Comparison of ENCODE assay signal across 1 cellular context in the genomic region with DNA sequence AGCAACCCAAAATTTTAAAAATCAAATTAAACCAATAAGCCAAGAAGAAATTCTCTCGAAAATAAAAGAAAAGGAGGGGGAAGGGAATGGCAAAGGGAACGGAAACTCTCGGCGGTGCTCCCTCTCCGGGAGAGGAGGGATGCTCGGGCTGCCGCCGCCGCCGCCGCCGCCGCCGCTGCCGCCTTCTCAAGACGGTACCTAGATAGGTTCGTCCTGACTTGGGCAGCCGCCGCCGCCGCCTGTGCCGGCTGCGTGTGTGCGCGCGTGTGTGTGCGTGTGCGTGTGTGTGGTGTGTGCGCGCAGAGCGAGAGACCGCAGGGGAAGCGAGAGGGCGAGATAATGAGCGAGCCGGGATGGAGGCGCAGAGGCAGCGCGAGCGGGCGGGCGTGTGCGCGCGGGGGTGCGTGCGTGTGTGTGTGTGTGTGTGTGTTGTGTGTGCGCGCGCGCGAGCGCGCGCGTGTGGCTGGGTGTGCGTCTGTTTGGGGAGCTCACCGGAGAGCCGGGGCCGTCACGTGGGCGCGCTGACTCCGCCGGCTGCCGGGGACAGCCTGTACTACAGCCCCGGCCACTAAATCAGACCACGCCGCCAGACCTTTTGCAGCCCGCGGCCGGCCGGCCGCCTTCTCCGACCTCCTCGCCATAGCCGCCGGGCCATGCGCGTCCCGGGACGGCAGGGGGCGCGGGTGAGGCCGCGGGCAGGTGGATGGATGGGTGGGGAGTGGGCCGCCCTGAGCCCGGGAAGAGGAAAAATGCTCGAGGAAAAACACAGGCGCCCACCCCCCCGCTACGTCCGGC.
TF ChIP-seq lines count a peak whose summit lies in the region.

No MANE protein-coding gene starts in this region.

TF ChIP-seq in K562, 482 proteins besides CTCF, POLR2A, EP300 and RAD21 (continued from another document and continues in another):
- TF ChIP-seq, protein P1, sequence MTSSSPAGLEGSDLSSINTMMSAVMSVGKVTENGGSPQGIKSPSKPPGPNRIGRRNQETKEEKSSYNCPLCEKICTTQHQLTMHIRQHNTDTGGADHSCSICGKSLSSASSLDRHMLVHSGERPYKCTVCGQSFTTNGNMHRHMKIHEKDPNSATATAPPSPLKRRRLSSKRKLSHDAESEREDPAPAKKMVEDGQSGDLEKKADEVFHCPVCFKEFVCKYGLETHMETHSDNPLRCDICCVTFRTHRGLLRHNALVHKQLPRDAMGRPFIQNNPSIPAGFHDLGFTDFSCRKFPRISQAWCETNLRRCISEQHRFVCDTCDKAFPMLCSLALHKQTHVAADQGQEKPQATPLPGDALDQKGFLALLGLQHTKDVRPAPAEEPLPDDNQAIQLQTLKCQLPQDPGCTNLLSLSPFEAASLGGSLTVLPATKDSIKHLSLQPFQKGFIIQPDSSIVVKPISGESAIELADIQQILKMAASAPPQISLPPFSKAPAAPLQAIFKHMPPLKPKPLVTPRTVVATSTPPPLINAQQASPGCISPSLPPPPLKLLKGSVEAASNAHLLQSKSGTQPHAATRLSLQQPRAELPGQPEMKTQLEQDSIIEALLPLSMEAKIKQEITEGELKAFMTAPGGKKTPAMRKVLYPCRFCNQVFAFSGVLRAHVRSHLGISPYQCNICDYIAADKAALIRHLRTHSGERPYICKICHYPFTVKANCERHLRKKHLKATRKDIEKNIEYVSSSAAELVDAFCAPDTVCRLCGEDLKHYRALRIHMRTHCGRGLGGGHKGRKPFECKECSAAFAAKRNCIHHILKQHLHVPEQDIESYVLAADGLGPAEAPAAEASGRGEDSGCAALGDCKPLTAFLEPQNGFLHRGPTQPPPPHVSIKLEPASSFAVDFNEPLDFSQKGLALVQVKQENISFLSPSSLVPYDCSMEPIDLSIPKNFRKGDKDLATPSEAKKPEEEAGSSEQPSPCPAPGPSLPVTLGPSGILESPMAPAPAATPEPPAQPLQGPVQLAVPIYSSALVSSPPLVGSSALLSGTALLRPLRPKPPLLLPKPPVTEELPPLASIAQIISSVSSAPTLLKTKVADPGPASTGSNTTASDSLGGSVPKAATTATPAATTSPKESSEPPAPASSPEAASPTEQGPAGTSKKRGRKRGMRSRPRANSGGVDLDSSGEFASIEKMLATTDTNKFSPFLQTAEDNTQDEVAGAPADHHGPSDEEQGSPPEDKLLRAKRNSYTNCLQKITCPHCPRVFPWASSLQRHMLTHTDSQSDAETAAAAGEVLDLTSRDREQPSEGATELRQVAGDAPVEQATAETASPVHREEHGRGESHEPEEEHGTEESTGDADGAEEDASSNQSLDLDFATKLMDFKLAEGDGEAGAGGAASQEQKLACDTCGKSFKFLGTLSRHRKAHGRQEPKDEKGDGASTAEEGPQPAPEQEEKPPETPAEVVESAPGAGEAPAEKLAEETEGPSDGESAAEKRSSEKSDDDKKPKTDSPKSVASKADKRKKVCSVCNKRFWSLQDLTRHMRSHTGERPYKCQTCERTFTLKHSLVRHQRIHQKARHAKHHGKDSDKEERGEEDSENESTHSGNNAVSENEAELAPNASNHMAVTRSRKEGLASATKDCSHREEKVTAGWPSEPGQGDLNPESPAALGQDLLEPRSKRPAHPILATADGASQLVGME (CRISPR knock-in tag; IDR thresholded peaks at IDR 0.05) = no peak
- TF ChIP-seq SMARCB1 (IDR thresholded peaks at IDR 0.05; ENCODE audit: insufficient read length, low read depth) (no peak), BHLHE40 (IDR thresholded peaks at IDR 0.05; ENCODE audit: low read length) (0 out of 2 replicates have a peak, but pooled peaks have one; percentile 22), JUND (IDR thresholded peaks at IDR 0.05; ENCODE audit: borderline replicate concordance, low read depth, low read length) (no peak), JUND (tag; IDR thresholded peaks at IDR 0.05; ENCODE audit: borderline replicate concordance, low read depth, low read length) (no peak), CREB1 (IDR thresholded peaks at IDR 0.05) (no peak), CREB1 (CRISPR knock-in tag; IDR thresholded peaks at IDR 0.05) (0 out of 2 replicates have a peak, but pooled peaks have one; percentile 4), CBX1 (IDR thresholded peaks at IDR 0.05; ENCODE audit: low read depth) (no peak), PHF20 (IDR thresholded peaks at IDR 0.05; ENCODE audit: partially characterized antibody) (no peak), PTRF (tag; IDR thresholded peaks at IDR 0.05) (no peak), PCBP1 (IDR thresholded peaks at IDR 0.05; ENCODE audit: low read depth, low read length, poor library complexity, severe bottlenecking) (no peak), TFAP4 (CRISPR knock-in tag; IDR thresholded peaks at IDR 0.05; ENCODE audit: borderline replicate concordance) (0 out of 2 replicates have a peak, but pooled peaks have one; percentile 10), YY1 (IDR thresholded peaks at IDR 0.05; ENCODE audit: borderline replicate concordance in 1 of 3, control insufficient read depth in 1 of 3, extremely low read depth in 1 of 3, insufficient read depth in 3 of 3, insufficient read length in 1 of 3, insufficient replicate concordance in 2 of 3, low read depth in 1 of 3, low read length in 2 of 3) (peak in 2 of 3 experiments; percentile 19 to 38), CCNT2 (IDR thresholded peaks at IDR 0.05; ENCODE audit: borderline replicate concordance, extremely low read depth, insufficient read length, low read depth, low read length) (peak; percentile 25), RBM22 (IDR thresholded peaks at IDR 0.05; ENCODE audit: low read depth, low read length, poor library complexity, severe bottlenecking) (no peak), TAF9B (IDR thresholded peaks at IDR 0.05; ENCODE audit: partially characterized antibody) (no peak), TBL1XR1 (IDR thresholded peaks at IDR 0.05; ENCODE audit: low read length in 2 of 2) (no peak), ARNT (IDR thresholded peaks at IDR 0.05) (no peak), RAD51 (IDR thresholded peaks at IDR 0.05; ENCODE audit: borderline replicate concordance, low read depth) (peak; percentile 65; the same call in 1 of the 2 replicates), MAZ (CRISPR knock-in tag; conservative IDR thresholded peaks at IDR 0.05 in 1 of 2, IDR thresholded peaks at IDR 0.05 in 1 of 2) (peak in 1 of 2 experiments; percentile 28; a peak in 1 of 4 replicates), ESRRA (IDR thresholded peaks at IDR 0.05; ENCODE audit: borderline replicate concordance, low read depth) (no peak), SLC30A9 (CRISPR knock-in tag; IDR thresholded peaks at IDR 0.05) (no peak), MTA1 (IDR thresholded peaks at IDR 0.05; ENCODE audit: borderline replicate concordance) (no peak), MTA2 (IDR thresholded peaks at IDR 0.05; ENCODE audit: low read depth) (no peak)
- TF ChIP-seq, protein P2, sequence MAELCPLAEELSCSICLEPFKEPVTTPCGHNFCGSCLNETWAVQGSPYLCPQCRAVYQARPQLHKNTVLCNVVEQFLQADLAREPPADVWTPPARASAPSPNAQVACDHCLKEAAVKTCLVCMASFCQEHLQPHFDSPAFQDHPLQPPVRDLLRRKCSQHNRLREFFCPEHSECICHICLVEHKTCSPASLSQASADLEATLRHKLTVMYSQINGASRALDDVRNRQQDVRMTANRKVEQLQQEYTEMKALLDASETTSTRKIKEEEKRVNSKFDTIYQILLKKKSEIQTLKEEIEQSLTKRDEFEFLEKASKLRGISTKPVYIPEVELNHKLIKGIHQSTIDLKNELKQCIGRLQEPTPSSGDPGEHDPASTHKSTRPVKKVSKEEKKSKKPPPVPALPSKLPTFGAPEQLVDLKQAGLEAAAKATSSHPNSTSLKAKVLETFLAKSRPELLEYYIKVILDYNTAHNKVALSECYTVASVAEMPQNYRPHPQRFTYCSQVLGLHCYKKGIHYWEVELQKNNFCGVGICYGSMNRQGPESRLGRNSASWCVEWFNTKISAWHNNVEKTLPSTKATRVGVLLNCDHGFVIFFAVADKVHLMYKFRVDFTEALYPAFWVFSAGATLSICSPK (IDR thresholded peaks at IDR 0.05; ENCODE audit: borderline replicate concordance) = no peak
- TF ChIP-seq, protein P3, sequence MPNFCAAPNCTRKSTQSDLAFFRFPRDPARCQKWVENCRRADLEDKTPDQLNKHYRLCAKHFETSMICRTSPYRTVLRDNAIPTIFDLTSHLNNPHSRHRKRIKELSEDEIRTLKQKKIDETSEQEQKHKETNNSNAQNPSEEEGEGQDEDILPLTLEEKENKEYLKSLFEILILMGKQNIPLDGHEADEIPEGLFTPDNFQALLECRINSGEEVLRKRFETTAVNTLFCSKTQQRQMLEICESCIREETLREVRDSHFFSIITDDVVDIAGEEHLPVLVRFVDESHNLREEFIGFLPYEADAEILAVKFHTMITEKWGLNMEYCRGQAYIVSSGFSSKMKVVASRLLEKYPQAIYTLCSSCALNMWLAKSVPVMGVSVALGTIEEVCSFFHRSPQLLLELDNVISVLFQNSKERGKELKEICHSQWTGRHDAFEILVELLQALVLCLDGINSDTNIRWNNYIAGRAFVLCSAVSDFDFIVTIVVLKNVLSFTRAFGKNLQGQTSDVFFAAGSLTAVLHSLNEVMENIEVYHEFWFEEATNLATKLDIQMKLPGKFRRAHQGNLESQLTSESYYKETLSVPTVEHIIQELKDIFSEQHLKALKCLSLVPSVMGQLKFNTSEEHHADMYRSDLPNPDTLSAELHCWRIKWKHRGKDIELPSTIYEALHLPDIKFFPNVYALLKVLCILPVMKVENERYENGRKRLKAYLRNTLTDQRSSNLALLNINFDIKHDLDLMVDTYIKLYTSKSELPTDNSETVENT (CRISPR knock-in tag; IDR thresholded peaks at IDR 0.05) = no peak
- TF ChIP-seq, protein P4, sequence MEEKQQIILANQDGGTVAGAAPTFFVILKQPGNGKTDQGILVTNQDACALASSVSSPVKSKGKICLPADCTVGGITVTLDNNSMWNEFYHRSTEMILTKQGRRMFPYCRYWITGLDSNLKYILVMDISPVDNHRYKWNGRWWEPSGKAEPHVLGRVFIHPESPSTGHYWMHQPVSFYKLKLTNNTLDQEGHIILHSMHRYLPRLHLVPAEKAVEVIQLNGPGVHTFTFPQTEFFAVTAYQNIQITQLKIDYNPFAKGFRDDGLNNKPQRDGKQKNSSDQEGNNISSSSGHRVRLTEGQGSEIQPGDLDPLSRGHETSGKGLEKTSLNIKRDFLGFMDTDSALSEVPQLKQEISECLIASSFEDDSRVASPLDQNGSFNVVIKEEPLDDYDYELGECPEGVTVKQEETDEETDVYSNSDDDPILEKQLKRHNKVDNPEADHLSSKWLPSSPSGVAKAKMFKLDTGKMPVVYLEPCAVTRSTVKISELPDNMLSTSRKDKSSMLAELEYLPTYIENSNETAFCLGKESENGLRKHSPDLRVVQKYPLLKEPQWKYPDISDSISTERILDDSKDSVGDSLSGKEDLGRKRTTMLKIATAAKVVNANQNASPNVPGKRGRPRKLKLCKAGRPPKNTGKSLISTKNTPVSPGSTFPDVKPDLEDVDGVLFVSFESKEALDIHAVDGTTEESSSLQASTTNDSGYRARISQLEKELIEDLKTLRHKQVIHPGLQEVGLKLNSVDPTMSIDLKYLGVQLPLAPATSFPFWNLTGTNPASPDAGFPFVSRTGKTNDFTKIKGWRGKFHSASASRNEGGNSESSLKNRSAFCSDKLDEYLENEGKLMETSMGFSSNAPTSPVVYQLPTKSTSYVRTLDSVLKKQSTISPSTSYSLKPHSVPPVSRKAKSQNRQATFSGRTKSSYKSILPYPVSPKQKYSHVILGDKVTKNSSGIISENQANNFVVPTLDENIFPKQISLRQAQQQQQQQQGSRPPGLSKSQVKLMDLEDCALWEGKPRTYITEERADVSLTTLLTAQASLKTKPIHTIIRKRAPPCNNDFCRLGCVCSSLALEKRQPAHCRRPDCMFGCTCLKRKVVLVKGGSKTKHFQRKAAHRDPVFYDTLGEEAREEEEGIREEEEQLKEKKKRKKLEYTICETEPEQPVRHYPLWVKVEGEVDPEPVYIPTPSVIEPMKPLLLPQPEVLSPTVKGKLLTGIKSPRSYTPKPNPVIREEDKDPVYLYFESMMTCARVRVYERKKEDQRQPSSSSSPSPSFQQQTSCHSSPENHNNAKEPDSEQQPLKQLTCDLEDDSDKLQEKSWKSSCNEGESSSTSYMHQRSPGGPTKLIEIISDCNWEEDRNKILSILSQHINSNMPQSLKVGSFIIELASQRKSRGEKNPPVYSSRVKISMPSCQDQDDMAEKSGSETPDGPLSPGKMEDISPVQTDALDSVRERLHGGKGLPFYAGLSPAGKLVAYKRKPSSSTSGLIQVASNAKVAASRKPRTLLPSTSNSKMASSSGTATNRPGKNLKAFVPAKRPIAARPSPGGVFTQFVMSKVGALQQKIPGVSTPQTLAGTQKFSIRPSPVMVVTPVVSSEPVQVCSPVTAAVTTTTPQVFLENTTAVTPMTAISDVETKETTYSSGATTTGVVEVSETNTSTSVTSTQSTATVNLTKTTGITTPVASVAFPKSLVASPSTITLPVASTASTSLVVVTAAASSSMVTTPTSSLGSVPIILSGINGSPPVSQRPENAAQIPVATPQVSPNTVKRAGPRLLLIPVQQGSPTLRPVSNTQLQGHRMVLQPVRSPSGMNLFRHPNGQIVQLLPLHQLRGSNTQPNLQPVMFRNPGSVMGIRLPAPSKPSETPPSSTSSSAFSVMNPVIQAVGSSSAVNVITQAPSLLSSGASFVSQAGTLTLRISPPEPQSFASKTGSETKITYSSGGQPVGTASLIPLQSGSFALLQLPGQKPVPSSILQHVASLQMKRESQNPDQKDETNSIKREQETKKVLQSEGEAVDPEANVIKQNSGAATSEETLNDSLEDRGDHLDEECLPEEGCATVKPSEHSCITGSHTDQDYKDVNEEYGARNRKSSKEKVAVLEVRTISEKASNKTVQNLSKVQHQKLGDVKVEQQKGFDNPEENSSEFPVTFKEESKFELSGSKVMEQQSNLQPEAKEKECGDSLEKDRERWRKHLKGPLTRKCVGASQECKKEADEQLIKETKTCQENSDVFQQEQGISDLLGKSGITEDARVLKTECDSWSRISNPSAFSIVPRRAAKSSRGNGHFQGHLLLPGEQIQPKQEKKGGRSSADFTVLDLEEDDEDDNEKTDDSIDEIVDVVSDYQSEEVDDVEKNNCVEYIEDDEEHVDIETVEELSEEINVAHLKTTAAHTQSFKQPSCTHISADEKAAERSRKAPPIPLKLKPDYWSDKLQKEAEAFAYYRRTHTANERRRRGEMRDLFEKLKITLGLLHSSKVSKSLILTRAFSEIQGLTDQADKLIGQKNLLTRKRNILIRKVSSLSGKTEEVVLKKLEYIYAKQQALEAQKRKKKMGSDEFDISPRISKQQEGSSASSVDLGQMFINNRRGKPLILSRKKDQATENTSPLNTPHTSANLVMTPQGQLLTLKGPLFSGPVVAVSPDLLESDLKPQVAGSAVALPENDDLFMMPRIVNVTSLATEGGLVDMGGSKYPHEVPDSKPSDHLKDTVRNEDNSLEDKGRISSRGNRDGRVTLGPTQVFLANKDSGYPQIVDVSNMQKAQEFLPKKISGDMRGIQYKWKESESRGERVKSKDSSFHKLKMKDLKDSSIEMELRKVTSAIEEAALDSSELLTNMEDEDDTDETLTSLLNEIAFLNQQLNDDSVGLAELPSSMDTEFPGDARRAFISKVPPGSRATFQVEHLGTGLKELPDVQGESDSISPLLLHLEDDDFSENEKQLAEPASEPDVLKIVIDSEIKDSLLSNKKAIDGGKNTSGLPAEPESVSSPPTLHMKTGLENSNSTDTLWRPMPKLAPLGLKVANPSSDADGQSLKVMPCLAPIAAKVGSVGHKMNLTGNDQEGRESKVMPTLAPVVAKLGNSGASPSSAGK (IDR thresholded peaks at IDR 0.05) = no peak
